ENCODE assay signal across 9 cellular contexts in genomic region chr6:106162926-106163325, GRCh38.
DNase-seq lines count a peak whose midpoint lies in the region; ATAC-seq and TF ChIP-seq lines count a peak whose summit lies in the region.
"Had no signal": no experiment of that assay in that cellular context is flagged by ENCODE, and none has a peak within 500 bp of the region (broad histone marks: within the 10 kb centered on the region; RNA-seq: fewer than 3 reads in every experiment).

No MANE protein-coding gene starts in this region.

- H3K27ac ChIP-seq in heart right ventricle, result peak overlapping the region in 1 of 10 donors; percentile 93

- peaks cover 35% of the 10 kb centered on the region for H3K4me1 Mint-ChIP-seq in activated naive CD4-positive, alpha-beta T cell treated with anti-CD3 and anti-CD28 coated beads, Interleukin-2, amount 50 U/mL, for 24 hours
- H3K4me1 Mint-ChIP-seq in T-helper 17 cell (peaks cover 32% of the 10 kb centered on the region), type B pancreatic cell (ENCODE audit: unreplicated experiment) (peaks cover 15% of the 10 kb centered on the region)

- H3K4me1 ChIP-seq in heart right ventricle, result peaks cover 0 to 29% (median 0%) of the 10 kb centered on the region in 9 donors

- no peak for TF ChIP-seq CTCF in fibroblast of villous mesenchyme (IDR thresholded peaks at IDR 0.05; ENCODE audit: insufficient read depth, low read depth, low read length)
- peak; percentile 3 for TF ChIP-seq CTCF in type B pancreatic cell (conservative IDR thresholded peaks at IDR 0.05)
- no peak for TF ChIP-seq CTCF in heart right ventricle (IDR thresholded peaks at IDR 0.05)

- H3K9me3 Mint-ChIP-seq in activated naive CD4-positive, alpha-beta T cell treated with anti-CD3 and anti-CD28 coated beads, Interleukin-2, amount 50 U/mL, for 24 hours, result peaks cover 5% of the 10 kb centered on the region
- H3K9me3 Mint-ChIP-seq in type B pancreatic cell, result no peaks in the 10 kb centered on the region

- 93% methylated on average over 4 of the region's 4 CpGs for WGBS in heart right ventricle, 2 donors

- no peaks in the 10 kb centered on the region for H3K9me3 ChIP-seq in T-helper 17 cell (ENCODE audit: control insufficient read depth, low read length, poor library complexity, severe bottlenecking)
- no peaks in the 10 kb centered on the region for H3K9me3 ChIP-seq in heart right ventricle

- H3K36me3 ChIP-seq in heart right ventricle, result no peaks in the 10 kb centered on the region

- H3K36me3 Mint-ChIP-seq in activated naive CD4-positive, alpha-beta T cell treated with anti-CD3 and anti-CD28 coated beads, Interleukin-2, amount 50 U/mL, for 24 hours, result peaks cover 3% of the 10 kb centered on the region
- peaks cover 3% of the 10 kb centered on the region for H3K36me3 Mint-ChIP-seq in T-helper 17 cell (ENCODE audit: low read depth)
- H3K36me3 Mint-ChIP-seq in type B pancreatic cell, result peaks cover 3% of the 10 kb centered on the region

- intact Hi-C loops in heart right ventricle (cut with DNase I), result no loop called here

- peak overlapping the region; percentile 68 for H3K27ac Mint-ChIP-seq in activated naive CD4-positive, alpha-beta T cell treated with anti-CD3 and anti-CD28 coated beads, Interleukin-2, amount 50 U/mL, for 24 hours
- H3K27ac Mint-ChIP-seq in T-helper 17 cell, result peak overlapping the region; percentile 91
- H3K27ac Mint-ChIP-seq in type B pancreatic cell, result no peak overlapping the region

- ATAC-seq in T-helper 17 cell (peak; percentile 8), HG02981 (IDR thresholded peaks at IDR 0.05; ENCODE audit: unreplicated experiment) (no peak), GM21619 (IDR thresholded peaks at IDR 0.05; ENCODE audit: unreplicated experiment) (no peak), heart right ventricle (no peak)

- H3K27me3 Mint-ChIP-seq in activated naive CD4-positive, alpha-beta T cell treated with anti-CD3 and anti-CD28 coated beads, Interleukin-2, amount 50 U/mL, for 24 hours, result no peaks in the 10 kb centered on the region
- H3K27me3 Mint-ChIP-seq in T-helper 17 cell (peaks cover 1% of the 10 kb centered on the region), type B pancreatic cell (peaks cover 3% of the 10 kb centered on the region)

- peaks cover 0 to 8% (median 0%) of the 10 kb centered on the region in 7 donors for H3K27me3 ChIP-seq in heart right ventricle

- no peak overlapping the region for H3K4me3 Mint-ChIP-seq in activated naive CD4-positive, alpha-beta T cell treated with anti-CD3 and anti-CD28 coated beads, Interleukin-2, amount 50 U/mL, for 24 hours
- H3K4me3 Mint-ChIP-seq in T-helper 17 cell (peak overlapping the region; percentile 83), type B pancreatic cell (no peak overlapping the region)

- H3K4me3 ChIP-seq in fibroblast of villous mesenchyme (ENCODE audit: low read depth, low read length) (no peak overlapping the region), heart right ventricle (no peak overlapping the region)

- no peak for DNase-seq in activated naive CD4-positive, alpha-beta T cell treated with anti-CD3 and anti-CD28 coated beads, Interleukin-2, amount 50 U/mL, for 16 hours
- DNase-seq in T-helper 17 cell (no peak), fibroblast of villous mesenchyme (ENCODE audit: low read depth) (peak; percentile 5), type B pancreatic cell (ENCODE audit: extremely low spot score, unreplicated experiment) (no peak), heart right ventricle (no peak)
- DNase-seq: NCI-H446 treated with DMSO at 0.1 percent for 48 hours had no signal
